8 cellular contexts compared by ENCODE assay signal in genomic region chr10:59906417-59907202, GRCh38.
DNase-seq lines count a peak whose midpoint lies in the region; ATAC-seq and FAIRE-seq lines count a peak whose summit lies in the region.

Gene CCDC6, minus strand, starts transcription at chr10:59906556. Its CDS starts 132 bp downstream, at chr10:59906424.

- peaks cover 44% of the 10 kb centered on the region for H4K20me1 ChIP-seq in BLaER1

- peak; percentile 84 for FAIRE-seq in GM19239 (lab: Jason Lieb, UNC)

- peak; percentile 77 for ATAC-seq in HG03457 (IDR thresholded peaks at IDR 0.05; ENCODE audit: unreplicated experiment)

- H3K4me1 ChIP-seq in BLaER1 = peaks cover 47% of the 10 kb centered on the region

- H3K27ac ChIP-seq in BLaER1 (peak within 1 kb of the TSS; percentile 96), cingulate gyrus (ENCODE audit: low read depth, low read length) (peak within 1 kb of the TSS; percentile 85)

- H3K9ac ChIP-seq in BLaER1 = peak within 1 kb of the TSS; percentile 96

- peak; percentile 57 for DNase-seq in GM19239 (ENCODE audit: insufficient read length, low spot score)
- DNase-seq in NCI-H524 (lab: John Stamatoyannopoulos, UW) = peak; percentile 64 to 78
- DNase-seq in activated CD4-positive, alpha-beta T cell treated with anti-CD3 and anti-CD28 coated beads for 4 hours = peak; percentile 92 to 94
- DNase-seq in left kidney (ENCODE audit: low read depth, low spot score) = peak; percentile 98
- DNase-seq in stimulated activated CD4-positive, alpha-beta T cell treated with anti-CD3 and anti-CD28 coated beads, Interleukin-2, amount 100 ng/mL, for 24 hours = peak; percentile 93

- H3K4me3 ChIP-seq in BLaER1 = peak within 1 kb of the TSS; percentile 100

- H3K9me3 ChIP-seq in BLaER1 = no peaks in the 10 kb centered on the region

- peaks cover 17% of the 10 kb centered on the region; the same call in 1 of the 2 replicates for H3K36me3 ChIP-seq in BLaER1

- H3K27me3 ChIP-seq in BLaER1 = no peaks in the 10 kb centered on the region

- peak within 1 kb of the TSS; percentile 85 for H3K4me2 ChIP-seq in BLaER1

Comparison
In these comparisons a context has a peak if more than half of its experiments do, and no peak if none do; other contexts are left out.
1. Peak in every context shown above with its lines: DNase-seq, ATAC-seq, H3K4me3 ChIP-seq and H3K27ac ChIP-seq.